In genomic region chr3:45986303-45986982, GRCh38 we compare ENCODE assay signal across 1 cellular context.
A peak's percentile ranks its signal among the peaks of the same experiment; 100 is the strongest.
TF ChIP-seq lines count a peak whose summit lies in the region.

No MANE protein-coding gene starts in this region.

TF ChIP-seq in A549, 52 proteins besides CTCF, POLR2A, EP300 and RAD21 (continued from another document):
- TF ChIP-seq BCL3 (IDR thresholded peaks at IDR 0.05), result no peak
- peak; percentile 27; the same call in 1 of the 2 replicates for TF ChIP-seq MAX (IDR thresholded peaks at IDR 0.05)
- TF ChIP-seq ZC3H11A (IDR thresholded peaks at IDR 0.05), result no peak
- 0 out of 2 replicates have a peak, but pooled peaks have one; percentile 21 for TF ChIP-seq HOXB5 (CRISPR knock-in tag; IDR thresholded peaks at IDR 0.05)
- TF ChIP-seq ZSCAN20 (CRISPR knock-in tag; IDR thresholded peaks at IDR 0.05), result no peak
- no peak for TF ChIP-seq CBX8 (IDR thresholded peaks at IDR 0.05)
- no peak for TF ChIP-seq USF2 (IDR thresholded peaks at IDR 0.05)
- peak; percentile 45; the same call in 1 of the 2 replicates for TF ChIP-seq MYC (IDR thresholded peaks at IDR 0.05; ENCODE audit: borderline replicate concordance, low read length)
- no peak for TF ChIP-seq HOXB13 (CRISPR knock-in tag; IDR thresholded peaks at IDR 0.05; ENCODE audit: low read depth)
